Comparison of ENCODE assay signal across 8 cellular contexts in genomic region chr6:138987643-138988468, GRCh38. TPM values are rescaled to one million over a fixed set of nuclear protein-coding genes. Genes with fewer than 3 reads are reported as not detected.
A peak's percentile ranks its signal among the peaks of the same experiment; 100 is the strongest.
DNase-seq lines count a peak whose midpoint lies in the region; ATAC-seq and TF ChIP-seq lines count a peak whose summit lies in the region.

Gene REPS1, minus strand, starts transcription at chr6:138988253. Its CDS starts 571 bp downstream, at chr6:138987682.

- DNase-seq in NCI-H2171 (lab: John Stamatoyannopoulos, UW) (peak; percentile 91), WERI-Rb-1 (peak; percentile 93), breast epithelium (ENCODE audit: low spot score in 2 of 2) (peak; percentile 86 to 91), iPS-NIHi11 (ENCODE audit: low spot score) (peak; percentile 96), smooth muscle cell (lab: John Stamatoyannopoulos, UW; ENCODE audit: unreplicated experiment) (peak; percentile 69)

- ATAC-seq in GM18858 (IDR thresholded peaks at IDR 0.05; ENCODE audit: unreplicated experiment) (peak; percentile 80), HG03066 (IDR thresholded peaks at IDR 0.05; ENCODE audit: low read depth, unreplicated experiment) (peak; percentile 81)

- H3K4me3 ChIP-seq in ACC112 (ENCODE audit: low read depth, low read length) (peak within 1 kb of the TSS; percentile 94), WERI-Rb-1 (ENCODE audit: low read depth, low read length) (peak within 1 kb of the TSS; percentile 67), breast epithelium (peak within 1 kb of the TSS; percentile 71 to 94 (median 90)), smooth muscle cell (peak within 1 kb of the TSS; percentile 98)

- H3F3A ChIP-seq in smooth muscle cell (ENCODE audit: low read depth): no peaks in the 10 kb centered on the region

- H2AFZ ChIP-seq in ACC112 (ENCODE audit: low read length, unreplicated experiment) (peak within 1 kb of the TSS; percentile 97), smooth muscle cell (ENCODE audit: low read depth) (peak within 1 kb of the TSS; percentile 100)

- H3K9ac ChIP-seq in smooth muscle cell (ENCODE audit: low read depth): peak within 1 kb of the TSS; percentile 94

- peak within 1 kb of the TSS; percentile 79 for H3K27ac ChIP-seq in ACC112 (ENCODE audit: low read depth, low read length)
- peak within 1 kb of the TSS; percentile 99 for H3K27ac ChIP-seq in WERI-Rb-1
- H3K27ac ChIP-seq in breast epithelium: peak within 1 kb of the TSS; percentile 96 to 98
- peak within 1 kb of the TSS; percentile 89 for H3K27ac ChIP-seq in smooth muscle cell (ENCODE audit: low read depth)

- H3K9me3 ChIP-seq in WERI-Rb-1 (ENCODE audit: severe bottlenecking) (no peaks in the 10 kb centered on the region), breast epithelium (no peaks in the 10 kb centered on the region), smooth muscle cell (replicated peaks; ENCODE audit: low read depth) (no peaks in the 10 kb centered on the region)

- TF ChIP-seq CTCF in WERI-Rb-1 (IDR thresholded peaks at IDR 0.05; ENCODE audit: low read depth, low read length) (peak; percentile 88), breast epithelium (IDR thresholded peaks at IDR 0.05) (peak; percentile 96 to 98 (median 98)), smooth muscle cell (IDR thresholded peaks at IDR 0.05; ENCODE audit: borderline replicate concordance, insufficient read depth, poor library complexity, severe bottlenecking) (peak; percentile 99)

- no peaks in the 10 kb centered on the region for H3K36me3 ChIP-seq in ACC112 (ENCODE audit: insufficient read depth, low read length)
- peaks cover 3% of the 10 kb centered on the region; the same call in 1 of the 2 replicates for H3K36me3 ChIP-seq in WERI-Rb-1
- H3K36me3 ChIP-seq in breast epithelium: no peaks in the 10 kb centered on the region
- no peaks in the 10 kb centered on the region for H3K36me3 ChIP-seq in smooth muscle cell (ENCODE audit: low read depth)

- H3K4me1 ChIP-seq in ACC112 (ENCODE audit: control insufficient read depth, insufficient read depth, low read length, unreplicated experiment): peaks cover 29% of the 10 kb centered on the region
- H3K4me1 ChIP-seq in breast epithelium: no peaks in the 10 kb centered on the region
- H3K4me1 ChIP-seq in smooth muscle cell (ENCODE audit: low read depth): peaks cover 21% of the 10 kb centered on the region

- no peaks in the 10 kb centered on the region for H3K27me3 ChIP-seq in ACC112 (ENCODE audit: insufficient read depth, low read length)
- H3K27me3 ChIP-seq in WERI-Rb-1 (ENCODE audit: insufficient read depth, low read depth, severe bottlenecking): no peaks in the 10 kb centered on the region
- no peaks in the 10 kb centered on the region for H3K27me3 ChIP-seq in breast epithelium
- no peaks in the 10 kb centered on the region for H3K27me3 ChIP-seq in smooth muscle cell (ENCODE audit: low read depth)

- H4K20me1 ChIP-seq in smooth muscle cell (ENCODE audit: low read depth): peaks cover 42% of the 10 kb centered on the region

- peak; percentile 60 for TF ChIP-seq POLR2A in breast epithelium (IDR thresholded peaks at IDR 0.05)

- 2% methylated on average over 81 of the region's 105 CpGs for WGBS in smooth muscle cell (ENCODE audit: low lambda C conversion rate)

- intact Hi-C loops in breast epithelium (cut with DNase I; ENCODE audit: low total_unique reads): loop anchor here (2.0 kb wide), 1 partner anchor 173 kb away; no protein-coding TSS in a partner anchor

- H3K79me2 ChIP-seq in ACC112 (ENCODE audit: control insufficient read depth, insufficient read depth, low read length, unreplicated experiment): peaks cover 52% of the 10 kb centered on the region
- peaks cover 43% of the 10 kb centered on the region for H3K79me2 ChIP-seq in smooth muscle cell (ENCODE audit: low read depth)

- H3K4me2 ChIP-seq in smooth muscle cell: peak within 1 kb of the TSS; percentile 89

RNA-seq across cellular contexts. Expression of gene REPS1, which starts in this region (rescaled TPM):
- total RNA-seq in breast epithelium (10 to 100 TPM; 40.5 to 79.9 (median 66.5) TPM), smooth muscle cell (58.2 and 99.8 TPM in 2 replicates)
- polyA plus RNA-seq in smooth muscle cell: 26.6 and 29.0 TPM in 2 replicates

Comparison
In these comparisons a context has a peak if more than half of its experiments do, and no peak if none do; other contexts are left out.
1. Peak in every context shown above with its lines: DNase-seq, ATAC-seq, H3K4me3 ChIP-seq and H3K27ac ChIP-seq.